ENCODE assay signal across 21 cellular contexts in genomic region chr14:95425369-95426115, GRCh38.
DNase-seq lines count a peak whose midpoint lies in the region; ATAC-seq and TF ChIP-seq lines count a peak whose summit lies in the region.
"Had no signal": no experiment of that assay in that cellular context is flagged by ENCODE, and none has a peak within 500 bp of the region (broad histone marks: within the 10 kb centered on the region; RNA-seq: fewer than 3 reads in every experiment).

No MANE protein-coding gene starts in this region.

- no peak overlapping the region for H3K4me3 Mint-ChIP-seq in activated T-cell treated with anti-CD3 and anti-CD28 coated beads, Interleukin-2, amount 50 U/mL, for 24 hours
- H3K4me3 Mint-ChIP-seq in T-helper 17 cell (no peak overlapping the region), naive B cell (no peak overlapping the region)
- H3K4me3 Mint-ChIP-seq: CD4-positive, CD25-positive, alpha-beta regulatory T cell had no signal

- no peaks in the 10 kb centered on the region for H3K27me3 Mint-ChIP-seq in activated T-cell treated with anti-CD3 and anti-CD28 coated beads, Interleukin-2, amount 50 U/mL, for 24 hours
- H3K27me3 Mint-ChIP-seq in T-helper 17 cell, result no peaks in the 10 kb centered on the region
- no peaks in the 10 kb centered on the region for H3K27me3 Mint-ChIP-seq in naive B cell
- H3K27me3 Mint-ChIP-seq: CD4-positive, CD25-positive, alpha-beta regulatory T cell had no signal

- H3K27me3 ChIP-seq in testis, result no peaks in the 10 kb centered on the region

- ATAC-seq in T-helper 17 cell (no peak), naive B cell (ENCODE audit: low read depth in 2 of 2) (no peak), GM21529 (IDR thresholded peaks at IDR 0.05; ENCODE audit: unreplicated experiment) (no peak)
- ATAC-seq: GM12878 had no signal

- peaks cover 5% of the 10 kb centered on the region for H3K9me3 Mint-ChIP-seq in activated T-cell treated with anti-CD3 and anti-CD28 coated beads, Interleukin-2, amount 50 U/mL, for 24 hours
- peaks cover 0 to 4% (median 0%) of the 10 kb centered on the region in 7 donors for H3K9me3 Mint-ChIP-seq in naive B cell

- H3K4me3 ChIP-seq in testis, result no peak overlapping the region
- H3K4me3 ChIP-seq: GM12878 had no signal

- H3K36me3 Mint-ChIP-seq in activated T-cell treated with anti-CD3 and anti-CD28 coated beads, Interleukin-2, amount 50 U/mL, for 24 hours (ENCODE audit: low read depth), result peaks cover 78% of the 10 kb centered on the region
- peaks cover 11% of the 10 kb centered on the region for H3K36me3 Mint-ChIP-seq in T-helper 17 cell (ENCODE audit: low read depth)
- H3K36me3 Mint-ChIP-seq in naive B cell, result peaks cover 22 to 26% of the 10 kb centered on the region in 2 donors

- 69 to 81% methylated on average over 9 of the region's 9 CpGs for WGBS in testis, 2 donors

- no peaks in the 10 kb centered on the region for H3K36me3 ChIP-seq in testis (ENCODE audit: low read depth, missing control alignments)

- H3K4me1 Mint-ChIP-seq in activated T-cell treated with anti-CD3 and anti-CD28 coated beads, Interleukin-2, amount 50 U/mL, for 24 hours (ENCODE audit: low read depth), result no peaks in the 10 kb centered on the region
- H3K4me1 Mint-ChIP-seq in T-helper 17 cell (peaks cover 17% of the 10 kb centered on the region), naive B cell (peaks cover 8 to 21% (median 11%) of the 10 kb centered on the region in 3 donors)

- peak overlapping the region; percentile 11 for H3K27ac Mint-ChIP-seq in activated T-cell treated with anti-CD3 and anti-CD28 coated beads, Interleukin-2, amount 50 U/mL, for 24 hours
- H3K27ac Mint-ChIP-seq in T-helper 17 cell (peak overlapping the region; percentile 54), naive B cell (peak overlapping the region in 4 of 6 donors; percentile 53 to 85 (median 63))

- peaks cover 20% of the 10 kb centered on the region for H3K4me1 ChIP-seq in testis

- DNase-seq in activated T-cell treated with anti-CD3 and anti-CD28 coated beads, Interleukin-2, amount 50 U/mL, for 24 hours, result no peak
- DNase-seq in activated T-cell treated with anti-CD3 and anti-CD28 coated beads for 4 hours (no peak), T-helper 17 cell (no peak), naive B cell (no peak), testis (peak; percentile 75), GDM1 (lab: John Stamatoyannopoulos, UW) (no peak), SHP77 (lab: John Stamatoyannopoulos, UW) (no peak)
- DNase-seq: CD4-positive, CD25-positive, alpha-beta regulatory T cell; DMS53; Karpas-422; NCI-H1092; NCI-H1417 treated with DMSO at 0.1 percent for 48 hours; NCI-H1694 treated with DMSO at 0.1 percent for 48 hours; NCI-H2081; NCI-H2227 treated with DMSO at 0.1 percent for 48 hours; NCI-H526 treated with DMSO at 0.1 percent for 48 hours; RPMI8226; SHP77 treated with DMSO at 0.1 percent for 48 hours had no signal

- peak overlapping the region; percentile 18 to 50 for H3K27ac ChIP-seq in testis
- H3K27ac ChIP-seq: HL-60 had no signal

- TF ChIP-seq POLR2A in testis (IDR thresholded peaks at IDR 0.05), result no peak

- no peaks in the 10 kb centered on the region for H3K9me3 ChIP-seq in T-helper 17 cell (ENCODE audit: control insufficient read depth, low read length, poor library complexity, severe bottlenecking)
- no peaks in the 10 kb centered on the region for H3K9me3 ChIP-seq in testis

- intact Hi-C loops in testis (cut with DNase I; ENCODE audit: low total_unique reads), result no loop called here

- TF ChIP-seq CTCF in testis (IDR thresholded peaks at IDR 0.05), result no peak

Comparison
In these comparisons a context has a peak if more than half of its experiments do, and no peak if none do; other contexts are left out.
1. H3K27ac Mint-ChIP-seq: peak in every context shown above with its lines; median percentile 63 in naive B cell; 54 in T-helper 17 cell; 11 in activated T-cell treated with anti-CD3 and anti-CD28 coated beads, Interleukin-2, amount 50 U/mL, for 24 hours.